ENCODE assay signal across 10 cellular contexts in the genomic region with DNA sequence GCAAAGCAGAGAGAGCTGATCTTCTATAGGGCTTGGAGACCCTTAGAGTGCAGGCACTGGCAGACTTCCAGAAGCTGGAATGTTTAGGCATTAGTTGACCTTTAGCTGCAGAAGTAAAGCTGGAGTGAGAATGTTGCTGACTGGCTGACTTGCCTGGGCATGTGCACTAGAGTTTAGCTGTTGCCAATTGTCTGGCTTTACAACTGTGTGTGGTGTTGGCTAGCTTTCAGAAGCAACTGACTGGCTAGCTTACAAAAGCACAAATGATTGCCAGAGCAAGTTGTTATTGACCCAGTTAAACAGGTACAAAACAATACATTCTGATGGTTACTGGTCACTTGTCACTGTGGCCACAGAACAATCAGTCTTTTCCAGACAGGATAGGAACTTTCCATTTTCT. TPM values are rescaled to one million over a fixed set of nuclear protein-coding genes. Genes with fewer than 3 reads are reported as not detected.
DNase-seq lines count a peak whose midpoint lies in the region; ATAC-seq, FAIRE-seq and TF ChIP-seq lines count a peak whose summit lies in the region.
"Had no signal": no experiment of that assay in that cellular context is flagged by ENCODE, and none has a peak within 500 bp of the region (broad histone marks: within the 10 kb centered on the region; RNA-seq: fewer than 3 reads in every experiment).

No MANE protein-coding gene starts in this region.

- intact Hi-C loops in pancreas (cut with DNase I): no loop called here

- in situ Hi-C loops in SK-MEL-5 (cut with HindIII; ENCODE audit: low pct_unique_long_range_greater_than_20kb, low sequenced_read_pairs): no loop called here

- H3K4me1 ChIP-seq in foreskin keratinocyte: peaks cover 5% of the 10 kb centered on the region
- peaks cover 0 to 5% (median 0%) of the 10 kb centered on the region in 3 donors for H3K4me1 ChIP-seq in pancreas

- H3K36me3 ChIP-seq in pancreas: no peaks in the 10 kb centered on the region

- no peaks in the 10 kb centered on the region for H3K27me3 ChIP-seq in foreskin keratinocyte
- H3K27me3 ChIP-seq in pancreas: no peaks in the 10 kb centered on the region

- peak; percentile 85 for ATAC-seq in foreskin keratinocyte
- peak; percentile 77 to 97 (median 89) for ATAC-seq in pancreas
- no peak for ATAC-seq in GM18873 (IDR thresholded peaks at IDR 0.05; ENCODE audit: low FRiP score, unreplicated experiment)
- ATAC-seq in GM18870 (IDR thresholded peaks at IDR 0.05; ENCODE audit: unreplicated experiment): no peak

- TF ChIP-seq CTCF in foreskin keratinocyte (conservative IDR thresholded peaks at IDR 0.05) (no peak), pancreas (IDR thresholded peaks at IDR 0.05) (no peak)

- H3K27ac ChIP-seq in foreskin keratinocyte (no peak overlapping the region), pancreas (peak overlapping the region in 2 of 4 donors; percentile 27 to 52)

- peak; percentile 65 for DNase-seq in DMS 273 (lab: John Stamatoyannopoulos, UW; ENCODE audit: unreplicated experiment)
- DNase-seq in SK-MEL-5 (ENCODE audit: low read depth, low spot score): peak; percentile 32
- peak; percentile 62 to 81 for DNase-seq in foreskin keratinocyte
- peak in 4 of 6 donors; percentile 18 to 56 (median 47) for DNase-seq in pancreas
- no peak for DNase-seq in central memory CD4-positive, alpha-beta T cell
- no peak for DNase-seq in MV-4-11 (lab: John Stamatoyannopoulos, UW)

- no peak overlapping the region for H3K4me3 ChIP-seq in pancreas

- H3K9me3 ChIP-seq in pancreas: no peaks in the 10 kb centered on the region

- no peak for FAIRE-seq in pancreas (lab: Jason Lieb, UNC)
- FAIRE-seq: G401.6 had no signal

RNA-seq across cellular contexts. Expression of gene FAM13C, which starts 25.1 kb away (rescaled TPM):
- total RNA-seq in SK-MEL-5 (2014; rRNA removed; shearing (Covaris generic)): 0.21 and 0.67 TPM in 2 replicates
- polyA plus RNA-seq in SK-MEL-5 (2015; cell fraction: cytosol; rRNA removed): 0.16 and 1.5 TPM in 2 replicates
- 1.4 and 2.4 TPM in 2 replicates for polyA plus RNA-seq in SK-MEL-5 (2015; cell fraction: nucleus; rRNA removed)
- total RNA-seq in foreskin keratinocyte (0.35 and 0.65 TPM in 2 replicates), pancreas (1 to 10 TPM; 1.1 to 3.4 (median 2.2) TPM)
- polyA plus RNA-seq in foreskin keratinocyte (0.11 TPM in 2 replicates), pancreas (1 to 10 TPM; 1.9 to 3.1 TPM)
- total RNA-seq: T-helper 1 cell treated with Interleukin-12 subunit alpha and Interleukin-12 subunit beta and Interleukin-4 antibody, amounts not matched to agents 30 ng/mL and 1 ng/mL, for 36 hours had no signal

Comparison
In these comparisons a context has a peak if more than half of its experiments do, and no peak if none do; other contexts are left out.
1. DNase-seq: peak in DMS 273 (single experiment), SK-MEL-5 (single experiment), foreskin keratinocyte (2 of 2) and pancreas (4 of 6); none in central memory CD4-positive, alpha-beta T cell (single experiment) and MV-4-11 (single experiment).
2. ATAC-seq: peak in foreskin keratinocyte (single experiment) and pancreas (4 of 4); none in GM18873 (single experiment) and GM18870 (single experiment).